8 cellular contexts compared by ENCODE assay signal in the genomic region with DNA sequence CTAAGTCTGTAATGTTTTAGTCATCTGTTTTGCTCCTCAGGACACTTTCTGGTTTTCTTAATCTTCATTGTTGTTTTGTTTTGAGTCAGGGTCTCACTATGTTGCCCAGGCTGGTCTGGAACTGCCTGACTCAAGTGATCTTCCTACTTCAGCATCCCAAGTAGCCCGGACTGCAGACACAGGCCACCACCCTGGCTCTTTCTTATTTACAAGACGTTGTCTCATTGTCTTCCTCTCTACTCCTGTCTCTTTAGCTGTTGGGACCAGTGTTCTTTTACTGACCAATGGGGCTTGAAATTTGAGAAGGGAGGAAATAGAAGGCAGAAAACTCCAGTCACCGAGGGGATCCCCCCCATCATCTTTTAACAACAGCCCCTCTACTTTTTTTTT. TPM values are rescaled to one million over a fixed set of nuclear protein-coding genes. Genes with fewer than 3 reads are reported as not detected.
DNase-seq lines count a peak whose midpoint lies in the region; ATAC-seq and TF ChIP-seq lines count a peak whose summit lies in the region.

No MANE protein-coding gene starts in this region.

- in situ Hi-C loops in GM13976 (cut with MboI; ENCODE audit: low sequenced_read_pairs, unreplicated experiment), result no loop called here

- no peaks in the 10 kb centered on the region for H3K36me3 ChIP-seq in prostate gland

- TF ChIP-seq CTCF in GM13976 (IDR thresholded peaks at IDR 0.05; ENCODE audit: borderline replicate concordance, control extremely low read depth, extremely low read depth, insufficient read depth, missing control alignments) (no peak), HL-60 (IDR thresholded peaks at IDR 0.05; ENCODE audit: insufficient read depth, low read length) (no peak), chondrocyte (IDR thresholded peaks at IDR 0.05) (no peak), prostate gland (IDR thresholded peaks at IDR 0.05) (no peak)

- H3K36me3 Mint-ChIP-seq in chondrocyte (ENCODE audit: low read depth), result peaks cover 2% of the 10 kb centered on the region

- no peaks in the 10 kb centered on the region for H3K4me1 ChIP-seq in prostate gland (replicated peaks)

- 41% methylated on average over 3 of the region's 3 CpGs for WGBS in prostate gland

- H3K4me1 Mint-ChIP-seq in chondrocyte (ENCODE audit: low read depth), result peaks cover 22% of the 10 kb centered on the region

- peak overlapping the region; percentile 0 for H3K27ac Mint-ChIP-seq in chondrocyte (ENCODE audit: unreplicated experiment)

- no peaks in the 10 kb centered on the region for H3K9me3 Mint-ChIP-seq in chondrocyte (ENCODE audit: low read depth)

- no peak for TF ChIP-seq POLR2A in prostate gland (IDR thresholded peaks at IDR 0.05)

- H3K9me3 ChIP-seq in prostate gland, result no peaks in the 10 kb centered on the region

- peak overlapping the region; percentile 91 for H3K4me3 Mint-ChIP-seq in chondrocyte (ENCODE audit: unreplicated experiment)

- H3K27me3 Mint-ChIP-seq in chondrocyte (ENCODE audit: low read depth), result no peaks in the 10 kb centered on the region

- no peak overlapping the region for H3K27ac ChIP-seq in HL-60 (replicated peaks)
- peak overlapping the region; percentile 37 to 57 for H3K27ac ChIP-seq in prostate gland

- intact Hi-C loops in prostate gland (cut with DNase I), result no loop called here

- H3K27me3 ChIP-seq in HL-60 (ENCODE audit: insufficient read depth, poor library complexity, severe bottlenecking) (no peaks in the 10 kb centered on the region), prostate gland (replicated peaks; ENCODE audit: insufficient read depth) (no peaks in the 10 kb centered on the region)

- no peak for ATAC-seq in GM19467 (IDR thresholded peaks at IDR 0.05; ENCODE audit: unreplicated experiment)

- peak; percentile 53 for DNase-seq in GM13976 (ENCODE audit: low spot score)
- DNase-seq in HL-60 (ENCODE audit: low read depth in 1 of 2, low spot score in 1 of 2), result no peak
- DNase-seq in chondrocyte (ENCODE audit: low spot score), result no peak
- DNase-seq in prostate gland (ENCODE audit: low spot score), result no peak
- DNase-seq in DMS153 (lab: John Stamatoyannopoulos, UW), result no peak
- no peak for DNase-seq in cerebellar nuclear complex (lab: John Stamatoyannopoulos, UW)
- no peak for DNase-seq in COR-L47 (lab: John Stamatoyannopoulos, UW)

- H3K4me3 ChIP-seq in HL-60 (replicated peaks; ENCODE audit: insufficient read depth, low read length) (peak overlapping the region; percentile 80), prostate gland (peak overlapping the region in 1 of 2 donors; percentile 49)

RNA-seq across cellular contexts. Expression of a gene that starts 1.2 kb away (rescaled TPM):
- 44.3 to 67.0 TPM (median 50.8 TPM) in 3 replicates for total RNA-seq in chondrocyte
- 100 to 1,000 TPM; 103 to 182 TPM for total RNA-seq in prostate gland

RNA-seq across cellular contexts. Expression of a gene that starts 18.2 kb away (rescaled TPM):
- total RNA-seq in chondrocyte (11.2 to 13.4 TPM (median 12.2 TPM) in 3 replicates), prostate gland (10 to 100 TPM; 14.8 to 22.3 TPM)
